1 cellular context compared by ENCODE assay signal in the genomic region with DNA sequence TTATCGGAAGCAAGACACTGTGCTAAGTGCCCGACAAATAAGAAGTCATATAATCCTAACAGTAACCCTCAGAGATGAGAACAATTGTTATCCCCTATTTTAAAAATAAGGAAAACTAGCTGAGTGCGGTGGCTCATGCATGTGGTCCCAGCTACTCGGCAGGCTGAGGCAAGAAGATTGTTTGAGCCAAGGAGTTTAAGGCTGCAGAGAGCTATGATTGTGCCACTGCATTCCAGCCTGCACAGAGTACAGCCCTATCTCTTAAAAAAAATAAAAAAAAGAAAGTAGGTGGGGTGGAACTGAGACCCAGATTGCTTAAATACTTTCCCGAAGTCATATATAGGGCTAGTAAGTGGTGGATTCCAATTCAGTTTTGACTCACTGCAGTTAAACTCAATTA.
TF ChIP-seq lines count a peak whose summit lies in the region.

No MANE protein-coding gene starts in this region.

TF ChIP-seq in SK-N-SH treated with all-trans-retinoic acid at 6 μM for 48 hours, 23 proteins besides CTCF, POLR2A, EP300 and RAD21 (continued from another document):
- TF ChIP-seq, protein P1, sequence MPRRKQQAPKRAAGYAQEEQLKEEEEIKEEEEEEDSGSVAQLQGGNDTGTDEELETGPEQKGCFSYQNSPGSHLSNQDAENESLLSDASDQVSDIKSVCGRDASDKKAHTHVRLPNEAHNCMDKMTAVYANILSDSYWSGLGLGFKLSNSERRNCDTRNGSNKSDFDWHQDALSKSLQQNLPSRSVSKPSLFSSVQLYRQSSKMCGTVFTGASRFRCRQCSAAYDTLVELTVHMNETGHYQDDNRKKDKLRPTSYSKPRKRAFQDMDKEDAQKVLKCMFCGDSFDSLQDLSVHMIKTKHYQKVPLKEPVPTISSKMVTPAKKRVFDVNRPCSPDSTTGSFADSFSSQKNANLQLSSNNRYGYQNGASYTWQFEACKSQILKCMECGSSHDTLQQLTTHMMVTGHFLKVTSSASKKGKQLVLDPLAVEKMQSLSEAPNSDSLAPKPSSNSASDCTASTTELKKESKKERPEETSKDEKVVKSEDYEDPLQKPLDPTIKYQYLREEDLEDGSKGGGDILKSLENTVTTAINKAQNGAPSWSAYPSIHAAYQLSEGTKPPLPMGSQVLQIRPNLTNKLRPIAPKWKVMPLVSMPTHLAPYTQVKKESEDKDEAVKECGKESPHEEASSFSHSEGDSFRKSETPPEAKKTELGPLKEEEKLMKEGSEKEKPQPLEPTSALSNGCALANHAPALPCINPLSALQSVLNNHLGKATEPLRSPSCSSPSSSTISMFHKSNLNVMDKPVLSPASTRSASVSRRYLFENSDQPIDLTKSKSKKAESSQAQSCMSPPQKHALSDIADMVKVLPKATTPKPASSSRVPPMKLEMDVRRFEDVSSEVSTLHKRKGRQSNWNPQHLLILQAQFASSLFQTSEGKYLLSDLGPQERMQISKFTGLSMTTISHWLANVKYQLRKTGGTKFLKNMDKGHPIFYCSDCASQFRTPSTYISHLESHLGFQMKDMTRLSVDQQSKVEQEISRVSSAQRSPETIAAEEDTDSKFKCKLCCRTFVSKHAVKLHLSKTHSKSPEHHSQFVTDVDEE (CRISPR knock-in tag; IDR thresholded peaks at IDR 0.05) = no peak
- TF ChIP-seq ZFP30 (CRISPR knock-in tag; IDR thresholded peaks at IDR 0.05) (no peak), ESRRG (CRISPR knock-in tag; IDR thresholded peaks at IDR 0.05) (no peak), ARNTL (CRISPR knock-in tag; IDR thresholded peaks at IDR 0.05; ENCODE audit: borderline replicate concordance, low read depth) (no peak), ISL1 (CRISPR knock-in tag; IDR thresholded peaks at IDR 0.05) (no peak), OSR1 (CRISPR knock-in tag; IDR thresholded peaks at IDR 0.05) (no peak)
